Comparison of ENCODE assay signal across 17 cellular contexts in genomic region chr7:44279286-44279685, GRCh38. TPM values are rescaled to one million over a fixed set of nuclear protein-coding genes. Genes with fewer than 3 reads are reported as not detected.
DNase-seq lines count a peak whose midpoint lies in the region; ATAC-seq and TF ChIP-seq lines count a peak whose summit lies in the region.
"Had no signal": no experiment of that assay in that cellular context is flagged by ENCODE, and none has a peak within 500 bp of the region (broad histone marks: within the 10 kb centered on the region; RNA-seq: fewer than 3 reads in every experiment).

No MANE protein-coding gene starts in this region.

- H2AFZ ChIP-seq in neural progenitor cell (replicated peaks), result no peak overlapping the region
- H2AFZ ChIP-seq: GM23338 had no signal

- H4K20me1 ChIP-seq in neural progenitor cell (ENCODE audit: low read depth), result no peaks in the 10 kb centered on the region

- H3K4me1 ChIP-seq in heart right ventricle (peaks cover 0 to 89% (median 43%) of the 10 kb centered on the region in 9 donors), neural progenitor cell (peaks cover 20% of the 10 kb centered on the region)

- peaks cover 6% of the 10 kb centered on the region for H3F3A ChIP-seq in neural progenitor cell (ENCODE audit: low read depth)

- H3K79me2 ChIP-seq in neural progenitor cell (ENCODE audit: low read depth), result no peaks in the 10 kb centered on the region

- no peak overlapping the region for H3K4me3 Mint-ChIP-seq in neural progenitor cell
- H3K4me3 Mint-ChIP-seq: GM23338 had no signal

- H3K9me3 ChIP-seq in heart right ventricle (no peaks in the 10 kb centered on the region), neural progenitor cell (ENCODE audit: low read depth) (no peaks in the 10 kb centered on the region)

- WGBS in heart right ventricle, 2 donors, result 81 to 90% methylated on average over 6 of the region's 6 CpGs

- TF ChIP-seq CTCF in heart right ventricle (IDR thresholded peaks at IDR 0.05) (no peak), coronary artery (IDR thresholded peaks at IDR 0.05) (no peak), neural progenitor cell (IDR thresholded peaks at IDR 0.05) (no peak)

- H3K4me3 ChIP-seq in heart right ventricle (no peak overlapping the region), coronary artery (no peak overlapping the region), neural progenitor cell (no peak overlapping the region)
- H3K4me3 ChIP-seq: GM23338 had no signal

- intact Hi-C loops in cardiac septum (cut with DNase I), result no loop called here
- intact Hi-C loops in heart right ventricle (cut with DNase I), result no loop called here

- H3K4me2 ChIP-seq in neural progenitor cell, result no peak overlapping the region
- H3K4me2 ChIP-seq: GM23338 had no signal

- H3K27ac ChIP-seq in heart right ventricle (no peak overlapping the region), coronary artery (no peak overlapping the region), neural progenitor cell (no peak overlapping the region)
- H3K27ac ChIP-seq: HL-60 had no signal

- H3K36me3 Mint-ChIP-seq in neural progenitor cell, result no peaks in the 10 kb centered on the region

- no peak overlapping the region for H3K9ac ChIP-seq in neural progenitor cell

- no peak for ATAC-seq in heart right ventricle
- ATAC-seq in GM21529 (IDR thresholded peaks at IDR 0.05; ENCODE audit: unreplicated experiment), result no peak
- ATAC-seq: GM23338 had no signal

- no peaks in the 10 kb centered on the region for H3K9me3 Mint-ChIP-seq in neural progenitor cell
- H3K9me3 Mint-ChIP-seq: GM23338 had no signal

- H3K27me3 ChIP-seq in heart right ventricle (no peaks in the 10 kb centered on the region), neural progenitor cell (peaks cover 5% of the 10 kb centered on the region)

- H3K27ac Mint-ChIP-seq in neural progenitor cell, result no peak overlapping the region
- H3K27ac Mint-ChIP-seq: GM23338 had no signal

- peaks cover 18% of the 10 kb centered on the region for H3K4me1 Mint-ChIP-seq in neural progenitor cell

- H3K27me3 Mint-ChIP-seq in neural progenitor cell (ENCODE audit: insufficient read depth, low read depth), result peaks cover 9% of the 10 kb centered on the region

- H3K36me3 ChIP-seq in heart right ventricle (no peaks in the 10 kb centered on the region), neural progenitor cell (no peaks in the 10 kb centered on the region)

- DNase-seq in cardiac septum (ENCODE audit: low spot score), result peak; percentile 66
- DNase-seq in heart right ventricle, result no peak
- DNase-seq in coronary artery (ENCODE audit: low spot score), result peak; percentile 38
- peak; percentile 35 for DNase-seq in neural progenitor cell (ENCODE audit: low spot score)
- DNase-seq in ureter (ENCODE audit: low spot score), result peak; percentile 17
- no peak for DNase-seq in stimulated activated naive CD4-positive, alpha-beta T cell (lab: John Stamatoyannopoulos, UW)
- DNase-seq in stimulated activated naive CD4-positive, alpha-beta T cell treated with Interleukin-2 at 50 U/mL for 16 hours (lab: John Stamatoyannopoulos, UW), result no peak
- DNase-seq: central memory CD4-positive, alpha-beta T cell; GDM1; KG1; NCI-H1092; NCI-H774; substantia nigra had no signal

RNA-seq across cellular contexts. Expression of gene CAMK2B, which starts 46.1 kb away (rescaled TPM):
- total RNA-seq in cardiac septum (149 TPM), heart right ventricle (100 to 1,000 TPM in 6 of 10 donors, 10 to 100 TPM in 4; 70.6 to 152 (median 126) TPM), neural progenitor cell (ENCODE audit: low replicate concordance) (0.09 and 0.31 TPM in 2 replicates), ureter (not detected)
- polyA plus RNA-seq in heart right ventricle, result 100 to 1,000 TPM in 1 of 2 donors, 10 to 100 TPM in 1; 30.8 to 107 TPM
- total RNA-seq: GM23338; T-helper 1 cell treated with Interleukin-12 subunit alpha and Interleukin-12 subunit beta and Interleukin-4 antibody, amounts not matched to agents 30 ng/mL and 1 ng/mL, for 36 hours had no signal
- polyA plus RNA-seq: GM23338 had no signal

Comparison
In these comparisons a context has a peak if more than half of its experiments do, and no peak if none do; other contexts are left out.
1. DNase-seq: peak in cardiac septum (single experiment), coronary artery (single experiment), neural progenitor cell (single experiment) and ureter (single experiment); none in heart right ventricle (0 of 2), stimulated activated naive CD4-positive, alpha-beta T cell (0 of 6) and stimulated activated naive CD4-positive, alpha-beta T cell treated with Interleukin-2 at 50 U/mL for 16 hours (single experiment).
2. RNA of gene CAMK2B, which starts 46.1 kb away (total RNA-seq): 149 TPM in cardiac septum (single experiment) and 70.6 to 152 TPM in heart right ventricle; not detected in ureter (single experiment) and 0.09 to 0.31 TPM in neural progenitor cell; every median in the first group is over 10 times any median in the second.